Comparison of ENCODE assay signal across 34 cellular contexts in genomic region chr13:23714672-23715071, GRCh38.
"Had no signal": no experiment of that assay in that cellular context is flagged by ENCODE, and none has a peak within 500 bp of the region (broad histone marks: within the 10 kb centered on the region; RNA-seq: fewer than 3 reads in every experiment).

No MANE protein-coding gene starts in this region.

- FAIRE-seq: astrocyte, RCC 7860 had no signal

- H3K9me3 ChIP-seq: adrenal gland, body of pancreas had no signal

- H3K27ac ChIP-seq: adrenal gland, body of pancreas, breast epithelium, KMS-11, PC-9, RWPE1, VCaP had no signal

- H3K9ac ChIP-seq: KMS-11 had no signal

- H3K4me2 ChIP-seq: KMS-11, PC-9 had no signal

- DNase-seq: activated B cell treated with CpG ODN at 0.5 μM for 24 hours; activated CD4-positive, alpha-beta memory T cell treated with anti-CD3 and anti-CD28 coated beads for 36 hours; activated CD4-positive, alpha-beta T cell treated with anti-CD3 and anti-CD28 coated beads for 4 hours; activated CD4-positive, alpha-beta T cell treated with anti-CD3 and anti-CD28 coated beads, Interleukin-2, amount 50 U/mL, for 1 hour; activated CD4-positive, CD25-positive, alpha-beta regulatory T cell treated with anti-CD3 and anti-CD28 coated beads, Interleukin-2, amount 50 U/mL, for 72 hours; activated CD8-positive, alpha-beta memory T cell treated with anti-CD3 and anti-CD28 coated beads, Interleukin-2, amount 50 U/mL, for 4 hours; activated gamma-delta T cell treated with Interleukin-2 at 50 U/mL for 16 hours; activated naive CD4-positive, alpha-beta T cell treated with anti-CD3 and anti-CD28 coated beads for 36 hours; activated T-cell treated with anti-CD3 and anti-CD28 coated beads for 4 hours; activated T-cell treated with anti-CD3 and anti-CD28 coated beads, Interleukin-2, amount 50 U/mL, for 4 hours; adrenal gland; body of pancreas; MM.1S; MV-4-11; NCI-H1092; NCI-H1436 treated with DMSO at 0.1 percent for 48 hours; NCI-H1694 treated with DMSO at 0.1 percent for 48 hours; NCI-H2029; NCI-H2171; NCI-H510A treated with DMSO at 0.1 percent for 48 hours; NCI-H526 treated with DMSO at 0.1 percent for 48 hours; PC-9; SIG-M5; T-cell; T-helper 17 cell had no signal

- H3K36me3 ChIP-seq: adrenal gland, breast epithelium had no signal

- H3K27me3 ChIP-seq: adrenal gland, body of pancreas, breast epithelium had no signal

- H3K4me1 ChIP-seq: adrenal gland, body of pancreas, breast epithelium had no signal

- H2AFZ ChIP-seq: PC-9 had no signal

- H3K4me3 ChIP-seq: adrenal gland, body of pancreas, breast epithelium, PC-9 had no signal

- ATAC-seq: activated naive CD4-positive, alpha-beta T cell treated with anti-CD3 and anti-CD28 coated beads, Interleukin-2, amount 50 U/mL, for 72 hours; activated T-cell treated with anti-CD3 and anti-CD28 coated beads, Interleukin-2, amount 50 U/mL, for 4 hours; body of pancreas; Right ventricle myocardium inferior; SK-N-SH treated with all-trans-retinoic acid at 6 μM for 48 hours; T-cell; T-helper 17 cell had no signal
